ENCODE assay signal across 8 cellular contexts in the genomic region with DNA sequence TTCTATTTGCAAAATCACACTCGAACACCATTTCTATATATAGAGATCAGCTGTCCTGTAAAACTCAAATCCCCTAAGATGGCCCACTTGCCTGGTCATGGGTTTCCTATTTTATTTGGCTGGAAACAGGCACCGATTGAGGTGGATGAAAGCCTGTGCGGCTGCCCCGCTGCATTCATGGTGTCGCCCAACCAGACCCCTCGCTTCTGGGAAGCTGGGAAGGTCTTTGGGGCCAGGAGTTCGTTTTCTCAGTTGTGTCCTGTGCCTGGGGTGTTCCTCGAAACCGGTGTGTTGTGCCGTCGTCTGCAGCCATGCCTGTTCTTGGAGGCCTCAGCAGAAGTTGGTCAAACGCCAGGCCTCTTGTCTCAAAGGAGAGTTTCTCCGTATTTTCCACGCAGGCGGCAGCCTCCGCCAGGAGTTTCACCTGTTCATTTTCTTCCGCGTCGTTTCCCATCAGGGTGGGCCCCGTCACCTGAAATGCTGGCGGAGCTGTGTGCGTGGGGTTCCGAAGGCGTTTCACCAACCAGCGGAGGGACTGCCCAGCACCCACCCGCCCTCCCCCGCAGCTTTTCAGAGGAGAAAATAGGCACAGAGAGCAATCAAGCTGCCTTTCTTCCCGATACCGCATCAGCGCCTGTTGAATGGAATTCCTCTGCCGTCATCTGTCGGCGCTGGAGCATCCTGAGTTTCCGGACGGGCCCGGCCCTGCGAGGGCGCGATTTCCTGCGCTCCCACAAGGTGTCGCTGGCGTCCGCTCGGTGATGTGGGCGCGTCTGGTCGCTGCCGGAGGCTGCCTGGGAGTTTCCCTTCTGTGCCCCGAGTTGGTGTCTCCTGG. TPM values are rescaled to one million over a fixed set of nuclear protein-coding genes. Genes with fewer than 3 reads are reported as not detected.
DNase-seq lines count a peak whose midpoint lies in the region; ATAC-seq, FAIRE-seq and TF ChIP-seq lines count a peak whose summit lies in the region.

No MANE protein-coding gene starts in this region.

- peak; percentile 54 for ATAC-seq in HG02885 (IDR thresholded peaks at IDR 0.05; ENCODE audit: poor library complexity, unreplicated experiment)

- H3K4me1 Mint-ChIP-seq in nephron progenitor cell: peaks cover 8% of the 10 kb centered on the region

- H3K9me3 ChIP-seq in stomach: no peaks in the 10 kb centered on the region

- WGBS in stomach, 5 donors: 46 to 59% (median 49%) methylated on average over 37 to 49 of the region's 49 CpGs

- H3K4me3 Mint-ChIP-seq in nephron progenitor cell: peak overlapping the region; percentile 32

- no peak overlapping the region for H3K27ac ChIP-seq in stomach

- DNase-seq in GM18507 (ENCODE audit: extremely low spot score, insufficient read length, low read depth): no peak
- DNase-seq in NOMO-1 treated with DMSO at 0.1 percent for 48 hours (lab: John Stamatoyannopoulos, UW; ENCODE audit: unreplicated experiment): peak; percentile 43
- DNase-seq in activated T-helper 1 cell treated with anti-CD3 and anti-CD28 coated beads, Interleukin-2, amount 50 U/mL, for 16 hours (ENCODE audit: low read depth in 1 of 2, low spot score in 1 of 2): peak; percentile 74 to 77
- DNase-seq in fibroblast of villous mesenchyme (ENCODE audit: low read depth): peak; percentile 70
- peak; percentile 92 for DNase-seq in nephron progenitor cell
- DNase-seq in stomach: peak; percentile 84
- no peak for DNase-seq in NCI-H446 treated with DMSO at 0.1 percent for 48 hours (lab: John Stamatoyannopoulos, UW)

- peaks cover 6% of the 10 kb centered on the region for H3K27me3 Mint-ChIP-seq in nephron progenitor cell (ENCODE audit: low read depth, poor library complexity)

- intact Hi-C loops in stomach (cut with DNase I; ENCODE audit: low total_unique reads): loop anchor here (2.0 kb wide), 1 partner anchor 150 kb away; no protein-coding TSS in a partner anchor

- no peak for TF ChIP-seq POLR2A in stomach (IDR thresholded peaks at IDR 0.05)

- H3K36me3 Mint-ChIP-seq in nephron progenitor cell (ENCODE audit: low read depth): peaks cover 25% of the 10 kb centered on the region

- peak; percentile 90 for TF ChIP-seq CTCF in fibroblast of villous mesenchyme (IDR thresholded peaks at IDR 0.05; ENCODE audit: insufficient read depth, low read depth, low read length)
- peak; percentile 99 for TF ChIP-seq CTCF in nephron progenitor cell (IDR thresholded peaks at IDR 0.05)
- peak in 6 of 7 experiments; percentile 58 to 96 (median 93) for TF ChIP-seq CTCF in stomach (IDR thresholded peaks at IDR 0.05)

- peak; percentile 93 for FAIRE-seq in GM18507 (lab: Jason Lieb, UNC)

- no peak overlapping the region for H3K27ac Mint-ChIP-seq in nephron progenitor cell

- H3K4me1 ChIP-seq in stomach: peaks cover 0 to 9% (median 7%) of the 10 kb centered on the region in 4 donors

- H3K36me3 ChIP-seq in stomach: peaks cover 7 to 62% (median 43%) of the 10 kb centered on the region in 4 donors

- peaks cover 0 to 9% (median 0%) of the 10 kb centered on the region in 3 donors for H3K27me3 ChIP-seq in stomach

- H3K4me3 ChIP-seq in fibroblast of villous mesenchyme (ENCODE audit: low read depth, low read length) (no peak overlapping the region), stomach (no peak overlapping the region)

- TF ChIP-seq EP300 in stomach (IDR thresholded peaks at IDR 0.05): no peak

- no peaks in the 10 kb centered on the region for H3K9me3 Mint-ChIP-seq in nephron progenitor cell

RNA-seq across cellular contexts. Expression of a gene that starts 17.1 kb away (rescaled TPM):
- total RNA-seq in fibroblast of villous mesenchyme: 0.43 and 1.3 TPM in 2 replicates
- total RNA-seq in stomach: 10 to 100 TPM in 1 of 5 donors, 1 to 10 TPM in 4; 5.4 to 14.0 (median 6.6) TPM
- 1 to 10 TPM; 2.6 to 8.2 (median 2.6) TPM for polyA plus RNA-seq in stomach

Comparison
In these comparisons a context has a peak if more than half of its experiments do, and no peak if none do; other contexts are left out.
1. DNase-seq: peak in NOMO-1 treated with DMSO at 0.1 percent for 48 hours (single experiment), activated T-helper 1 cell treated with anti-CD3 and anti-CD28 coated beads, Interleukin-2, amount 50 U/mL, for 16 hours (2 of 2), fibroblast of villous mesenchyme (single experiment), nephron progenitor cell (single experiment) and stomach (single experiment); none in GM18507 (single experiment) and NCI-H446 treated with DMSO at 0.1 percent for 48 hours (single experiment).
2. Peak in every context shown above with its lines, with median percentiles within 50 percentile points of each other: CTCF ChIP-seq.